37 cellular contexts compared by ENCODE assay signal in the genomic region with DNA sequence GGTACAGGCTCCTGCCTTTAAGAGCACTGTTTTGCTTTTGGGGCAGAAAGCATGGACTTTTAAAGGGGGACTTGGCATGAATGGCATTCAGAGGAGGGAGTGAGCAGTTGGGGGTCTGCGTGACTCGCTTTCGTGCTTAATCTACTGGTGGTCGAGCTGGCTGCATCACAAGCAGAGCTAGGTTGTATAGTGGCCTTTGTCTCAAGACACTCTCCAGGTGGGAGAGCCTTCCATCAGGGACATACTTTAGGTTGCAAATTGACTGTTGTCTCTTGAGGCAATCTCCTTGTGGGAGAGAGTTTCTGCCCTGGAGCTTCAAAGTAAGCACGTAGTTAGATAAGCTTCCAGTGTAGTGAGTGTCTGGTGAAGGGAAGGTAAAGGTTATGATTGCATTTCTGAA.
DNase-seq lines count a peak whose midpoint lies in the region; ATAC-seq and TF ChIP-seq lines count a peak whose summit lies in the region.
"Had no signal": no experiment of that assay in that cellular context is flagged by ENCODE, and none has a peak within 500 bp of the region (broad histone marks: within the 10 kb centered on the region; RNA-seq: fewer than 3 reads in every experiment).

No MANE protein-coding gene starts in this region.

- no peak overlapping the region for H3K9ac ChIP-seq in neuronal stem cell (ENCODE audit: low read depth, low read length, poor library complexity)
- H3K9ac ChIP-seq: SK-N-SH had no signal

- intact Hi-C loops in left ventricle myocardium inferior (cut with micrococcal nuclease) (no loop called here), uterus (cut with DNase I; ENCODE audit: low total_unique reads) (no loop called here)

- no peak overlapping the region for H3K4me3 Mint-ChIP-seq in glutamatergic neuron (ENCODE audit: unreplicated experiment)
- H3K4me3 Mint-ChIP-seq: activated B cell treated with CpG ODN at 0.5 μM for 24 hours; activated naive CD8-positive, alpha-beta T cell treated with anti-CD3 and anti-CD28 coated beads, Interleukin-2, amount 10 ng/mL, durations not matched to agents 7 days and 5 days; CD4-positive, CD25-positive, alpha-beta regulatory T cell; HFFc6; memory B cell; stimulated activated memory B cell treated with anti-CD40 and anti-IgM and Interleukin-4, amounts not matched to agents 10 μg/mL and 1 μg/mL and 100 μg/mL, for 72 hours had no signal

- H2AK5ac ChIP-seq in neuronal stem cell (ENCODE audit: low read depth, low read length) = no peak overlapping the region

- H3K79me1 ChIP-seq in neuronal stem cell (ENCODE audit: low read depth, low read length) = no peaks in the 10 kb centered on the region

- no peak for TF ChIP-seq POLR2A in uterus (IDR thresholded peaks at IDR 0.05)

- no peak overlapping the region for H3K14ac ChIP-seq in neuronal stem cell (ENCODE audit: low read length)

- WGBS in neuronal stem cell (ENCODE audit: extremely low coverage in 2 of 2, insufficient read length in 2 of 2, insufficient replicate concordance in 1 of 2), 2 donors = no CpG with 5 or more reads among the region's 5 CpGs

- no peak overlapping the region for H3K27ac Mint-ChIP-seq in glutamatergic neuron (ENCODE audit: unreplicated experiment)
- H3K27ac Mint-ChIP-seq: activated B cell treated with CpG ODN at 0.5 μM for 24 hours; activated naive CD8-positive, alpha-beta T cell treated with anti-CD3 and anti-CD28 coated beads, Interleukin-2, amount 10 ng/mL, durations not matched to agents 7 days and 5 days; CD4-positive, CD25-positive, alpha-beta regulatory T cell; HFFc6; memory B cell; stimulated activated memory B cell treated with anti-CD40 and anti-IgM and Interleukin-4, amounts not matched to agents 10 μg/mL and 1 μg/mL and 100 μg/mL, for 72 hours had no signal

- no peak overlapping the region for H4K91ac ChIP-seq in neuronal stem cell (ENCODE audit: low read depth, low read length, poor library complexity)

- H3K36me3 Mint-ChIP-seq in glutamatergic neuron (ENCODE audit: unreplicated experiment) = peaks cover 13% of the 10 kb centered on the region
- H3K36me3 Mint-ChIP-seq: activated naive CD8-positive, alpha-beta T cell treated with anti-CD3 and anti-CD28 coated beads, Interleukin-2, amount 10 ng/mL, durations not matched to agents 7 days and 5 days; CD4-positive, CD25-positive, alpha-beta regulatory T cell; memory B cell; stimulated activated memory B cell treated with anti-CD40 and anti-IgM and Interleukin-4, amounts not matched to agents 10 μg/mL and 1 μg/mL and 100 μg/mL, for 72 hours had no signal

- H3K9me3 ChIP-seq in left ventricle myocardium inferior (replicated peaks) (no peaks in the 10 kb centered on the region), right atrium auricular region (no peaks in the 10 kb centered on the region), neuronal stem cell (replicated peaks in 1 of 2; ENCODE audit: control insufficient read depth in 2 of 2, insufficient read depth in 1 of 2, low read depth in 1 of 2, low read length in 2 of 2) (peaks cover 0 to 15% of the 10 kb centered on the region in 2 donors), uterus (no peaks in the 10 kb centered on the region)
- H3K9me3 ChIP-seq: ascending aorta, SK-N-SH, suprapubic skin had no signal

- H2AFZ ChIP-seq in neuronal stem cell (ENCODE audit: low read length) = no peak overlapping the region

- no peak for DNase-seq in left ventricle myocardium inferior
- no peak for DNase-seq in right atrium auricular region (ENCODE audit: low spot score)
- DNase-seq in iPS DF 4.7 (ENCODE audit: extremely low read depth, low spot score) = peak; percentile 49
- DNase-seq in neuronal stem cell (ENCODE audit: low spot score) = no peak
- DNase-seq in uterus = no peak
- no peak for DNase-seq in glutamatergic neuron
- DNase-seq: activated B cell treated with CpG ODN at 0.5 μM for 24 hours; activated CD4-positive, alpha-beta T cell treated with anti-CD3 and anti-CD28 coated beads, Interleukin-2, amount 50 U/mL, for 48 hours; activated gamma-delta T cell treated with Interleukin-2 at 50 U/mL for 16 hours; activated naive CD8-positive, alpha-beta T cell treated with anti-CD3 and anti-CD28 coated beads, Interleukin-2, amount 10 ng/mL, durations not matched to agents 7 days and 5 days; activated T-cell treated with anti-CD3 and anti-CD28 coated beads, Interleukin-2, amount 50 U/mL, for 48 hours; AML-193; Calu3; CD4-positive, CD25-positive, alpha-beta regulatory T cell; DMS79; effector memory CD4-positive, alpha-beta T cell; GDM1; HFFc6; Karpas-422; left colon; NCI-H1417; NCI-H2029 treated with DMSO at 0.1 percent for 48 hours; NCI-H2227 treated with DMSO at 0.1 percent for 48 hours; NCI-H69; SK-N-SH had no signal

- H3K27me3 Mint-ChIP-seq in glutamatergic neuron (ENCODE audit: unreplicated experiment) = peaks cover 2% of the 10 kb centered on the region
- H3K27me3 Mint-ChIP-seq: activated naive CD8-positive, alpha-beta T cell treated with anti-CD3 and anti-CD28 coated beads, Interleukin-2, amount 10 ng/mL, durations not matched to agents 7 days and 5 days had no signal

- no peak overlapping the region for H2BK5ac ChIP-seq in neuronal stem cell (ENCODE audit: low read length)

- no peak overlapping the region for H2BK120ac ChIP-seq in neuronal stem cell (ENCODE audit: low read depth, low read length)

- no peak overlapping the region for H3K18ac ChIP-seq in neuronal stem cell (ENCODE audit: low read length)

- peak overlapping the region; percentile 84 for H3K27ac ChIP-seq in left ventricle myocardium inferior (replicated peaks)
- peak overlapping the region in 1 of 2 donors; percentile 83 for H3K27ac ChIP-seq in right atrium auricular region
- H3K27ac ChIP-seq in neuronal stem cell (replicated peaks; ENCODE audit: low read length) = peak overlapping the region; percentile 23
- peak overlapping the region; percentile 80 to 88 for H3K27ac ChIP-seq in uterus
- H3K27ac ChIP-seq: A549, ascending aorta, cardiac muscle cell, coronary artery, HL-60 had no signal

- H3K4me1 ChIP-seq in left ventricle myocardium inferior (peaks cover 60% of the 10 kb centered on the region), right atrium auricular region (peaks cover 0 to 60% of the 10 kb centered on the region in 2 donors), neuronal stem cell (ENCODE audit: control insufficient read depth in 2 of 2, insufficient read depth in 1 of 2, low read depth in 1 of 2, low read length in 2 of 2) (peaks cover 0 to 13% of the 10 kb centered on the region in 2 donors), uterus (peaks cover 16 to 24% of the 10 kb centered on the region in 2 donors)

- no peak overlapping the region for H3K4ac ChIP-seq in neuronal stem cell (ENCODE audit: low read length)

- H3K23ac ChIP-seq in neuronal stem cell (ENCODE audit: low read depth, low read length, poor library complexity) = no peak overlapping the region

- H3K4me2 ChIP-seq in neuronal stem cell (ENCODE audit: insufficient read depth, low read length, poor library complexity, severe bottlenecking) = no peak overlapping the region
- H3K4me2 ChIP-seq: A549, SK-N-SH had no signal

- H4K8ac ChIP-seq in neuronal stem cell (ENCODE audit: low read depth, low read length) = no peak overlapping the region

- H2BK15ac ChIP-seq in neuronal stem cell (ENCODE audit: low read length) = no peak overlapping the region

- TF ChIP-seq CTCF in left ventricle myocardium inferior (IDR thresholded peaks at IDR 0.05; ENCODE audit: borderline replicate concordance) (no peak), right atrium auricular region (IDR thresholded peaks at IDR 0.05) (no peak), uterus (IDR thresholded peaks at IDR 0.05) (no peak), glutamatergic neuron (IDR thresholded peaks at IDR 0.05; ENCODE audit: partially characterized antibody, unreplicated experiment) (no peak)

- H3K27me3 ChIP-seq in left ventricle myocardium inferior (ENCODE audit: low read depth) (no peaks in the 10 kb centered on the region), right atrium auricular region (no peaks in the 10 kb centered on the region), neuronal stem cell (ENCODE audit: control insufficient read depth in 3 of 3, insufficient read depth in 3 of 3, low read depth in 1 of 3, low read length in 3 of 3) (no peaks in the 10 kb centered on the region), uterus (no peaks in the 10 kb centered on the region)
- H3K27me3 ChIP-seq: ascending aorta, cardiac muscle cell, suprapubic skin had no signal

- ATAC-seq in HG03039 (IDR thresholded peaks at IDR 0.05; ENCODE audit: unreplicated experiment) (no peak), HG03457 (IDR thresholded peaks at IDR 0.05; ENCODE audit: unreplicated experiment) (no peak)
- ATAC-seq: A549; left colon; Right ventricle myocardium inferior; sciatic nerve; stimulated activated memory B cell treated with anti-CD40 and anti-IgM and Interleukin-4, amounts not matched to agents 10 μg/mL and 1 μg/mL and 100 μg/mL, for 72 hours had no signal

- H3K36me3 ChIP-seq in left ventricle myocardium inferior (peaks cover 24% of the 10 kb centered on the region), right atrium auricular region (peaks cover 12% of the 10 kb centered on the region), neuronal stem cell (replicated peaks in 1 of 2; ENCODE audit: control insufficient read depth in 2 of 2, insufficient read depth in 2 of 2, low read length in 2 of 2) (peaks cover 7 to 27% of the 10 kb centered on the region in 2 donors), uterus (no peaks in the 10 kb centered on the region)
- H3K36me3 ChIP-seq: ascending aorta, cardiac muscle cell had no signal

- H3K4me1 Mint-ChIP-seq in glutamatergic neuron (ENCODE audit: low read depth, unreplicated experiment) = peaks cover 33% of the 10 kb centered on the region
- H3K4me1 Mint-ChIP-seq: activated B cell treated with CpG ODN at 0.5 μM for 24 hours; activated naive CD8-positive, alpha-beta T cell treated with anti-CD3 and anti-CD28 coated beads, Interleukin-2, amount 10 ng/mL, durations not matched to agents 7 days and 5 days; CD4-positive, CD25-positive, alpha-beta regulatory T cell; memory B cell; stimulated activated memory B cell treated with anti-CD40 and anti-IgM and Interleukin-4, amounts not matched to agents 10 μg/mL and 1 μg/mL and 100 μg/mL, for 72 hours had no signal

- no peak overlapping the region for H2BK12ac ChIP-seq in neuronal stem cell (ENCODE audit: low read length)

- H3K4me3 ChIP-seq in left ventricle myocardium inferior (no peak overlapping the region), right atrium auricular region (no peak overlapping the region), neuronal stem cell (ENCODE audit: low read length in 2 of 2) (no peak overlapping the region), uterus (no peak overlapping the region)
- H3K4me3 ChIP-seq: A549, ascending aorta, cardiac muscle cell, coronary artery, suprapubic skin had no signal

- no peaks in the 10 kb centered on the region for H3K9me3 Mint-ChIP-seq in glutamatergic neuron (ENCODE audit: unreplicated experiment)
- H3K9me3 Mint-ChIP-seq: activated B cell treated with CpG ODN at 0.5 μM for 24 hours; activated naive CD8-positive, alpha-beta T cell treated with anti-CD3 and anti-CD28 coated beads, Interleukin-2, amount 10 ng/mL, durations not matched to agents 7 days and 5 days; HFFc6; memory B cell; stimulated activated memory B cell treated with anti-CD40 and anti-IgM and Interleukin-4, amounts not matched to agents 10 μg/mL and 1 μg/mL and 100 μg/mL, for 72 hours had no signal
